27 cellular contexts compared by ENCODE assay signal in genomic region chr7:100951888-100952560, GRCh38. TPM values are rescaled to one million over a fixed set of nuclear protein-coding genes. Genes with fewer than 3 reads are reported as not detected.
DNase-seq lines count a peak whose midpoint lies in the region; ATAC-seq and TF ChIP-seq lines count a peak whose summit lies in the region.
"Had no signal": no experiment of that assay in that cellular context is flagged by ENCODE, and none has a peak within 500 bp of the region (broad histone marks: within the 10 kb centered on the region; RNA-seq: fewer than 3 reads in every experiment).

No MANE protein-coding gene starts in this region.

- H3K4me3 ChIP-seq in naive thymus-derived CD4-positive, alpha-beta T cell (ENCODE audit: low read length), result no peak overlapping the region
- H3K4me3 ChIP-seq in aorta (ENCODE audit: low read length in 2 of 2), result no peak overlapping the region
- H3K4me3 ChIP-seq: body of pancreas, esophagus muscularis mucosa, left ventricle myocardium inferior, transverse colon had no signal

- H3K27ac ChIP-seq in naive thymus-derived CD4-positive, alpha-beta T cell (ENCODE audit: low read depth, low read length), result no peak overlapping the region
- no peak overlapping the region for H3K27ac ChIP-seq in aorta (ENCODE audit: low read depth in 1 of 2, low read length in 2 of 2)
- H3K27ac ChIP-seq: body of pancreas, C4-2B, esophagus muscularis mucosa, heart left ventricle, left ventricle myocardium inferior, transverse colon had no signal

- no peaks in the 10 kb centered on the region for H3K4me1 ChIP-seq in naive thymus-derived CD4-positive, alpha-beta T cell (ENCODE audit: control insufficient read depth in 2 of 2, insufficient read depth in 2 of 2, low read length in 2 of 2)
- H3K4me1 ChIP-seq in aorta (ENCODE audit: control insufficient read depth in 1 of 2, insufficient read depth in 2 of 2, low read length in 2 of 2), result no peaks in the 10 kb centered on the region
- H3K4me1 ChIP-seq: body of pancreas, esophagus muscularis mucosa, heart left ventricle, left ventricle myocardium inferior had no signal

- no peak for DNase-seq in activated naive CD8-positive, alpha-beta T cell treated with anti-CD3 and anti-CD28 coated beads, Interleukin-2, amount 50 U/mL, for 24 hours
- DNase-seq in activated naive CD8-positive, alpha-beta T cell treated with anti-CD3 and anti-CD28 coated beads for 36 hours, result no peak
- DNase-seq in activated CD8-positive, alpha-beta T cell treated with anti-CD3 and anti-CD28 coated beads, Interleukin-2, amount 10 ng/mL, durations not matched to agents 7 days and 5 days, result no peak
- DNase-seq in naive thymus-derived CD4-positive, alpha-beta T cell, result no peak
- DNase-seq in aorta (no peak), endothelial cell (ENCODE audit: low spot score) (no peak)
- DNase-seq: activated CD4-positive, alpha-beta T cell treated with anti-CD3 and anti-CD28 coated beads for 1 hour; activated gamma-delta T cell; body of pancreas; COR-L47; foreskin fibroblast; heart left ventricle; IMR-90; left ventricle myocardium inferior; NCI-H1694; NCI-H2171; NCI-H82; right cardiac atrium; SIG-M5; transverse colon had no signal

- H3K36me3 Mint-ChIP-seq in activated naive CD8-positive, alpha-beta T cell treated with anti-CD3 and anti-CD28 coated beads, Interleukin-2, amount 50 U/mL, for 24 hours (ENCODE audit: low read depth), result no peaks in the 10 kb centered on the region
- no peaks in the 10 kb centered on the region for H3K36me3 Mint-ChIP-seq in activated naive CD8-positive, alpha-beta T cell treated with anti-CD3 and anti-CD28 coated beads for 36 hours
- no peaks in the 10 kb centered on the region for H3K36me3 Mint-ChIP-seq in activated CD8-positive, alpha-beta T cell treated with anti-CD3 and anti-CD28 coated beads, Interleukin-2, amount 10 ng/mL, durations not matched to agents 7 days and 5 days (ENCODE audit: low read depth)
- no peaks in the 10 kb centered on the region for H3K36me3 Mint-ChIP-seq in naive thymus-derived CD4-positive, alpha-beta T cell
- H3K36me3 Mint-ChIP-seq in endothelial cell (ENCODE audit: low read depth, unreplicated experiment), result no peaks in the 10 kb centered on the region

- CTCF ChIA-PET in activated CD8-positive, alpha-beta T cell treated with anti-CD3 and anti-CD28 coated beads, Interleukin-2, amount 10 ng/mL, durations not matched to agents 7 days and 5 days (lab: Charles Lee), result no interaction called here
- CTCF ChIA-PET in naive thymus-derived CD4-positive, alpha-beta T cell (lab: Charles Lee), result no interaction called here

- H3K36me3 ChIP-seq in naive thymus-derived CD4-positive, alpha-beta T cell (ENCODE audit: control insufficient read depth in 2 of 3, insufficient read depth in 3 of 3, low read length in 3 of 3), result no peaks in the 10 kb centered on the region
- no peaks in the 10 kb centered on the region for H3K36me3 ChIP-seq in aorta (ENCODE audit: control insufficient read depth in 1 of 2, insufficient read depth in 2 of 2, low read length in 1 of 2)
- H3K36me3 ChIP-seq: esophagus muscularis mucosa, heart left ventricle, left ventricle myocardium inferior, transverse colon had no signal

- intact Hi-C loops in naive thymus-derived CD4-positive, alpha-beta T cell (cut with micrococcal nuclease), result no loop called here
- intact Hi-C loops in aorta (cut with DNase I), result no loop called here

- no peaks in the 10 kb centered on the region for H3K9me3 ChIP-seq in naive thymus-derived CD4-positive, alpha-beta T cell (ENCODE audit: control insufficient read depth in 2 of 3, low read length in 3 of 3)
- H3K9me3 ChIP-seq in aorta (ENCODE audit: control insufficient read depth, low read length), result no peaks in the 10 kb centered on the region
- H3K9me3 ChIP-seq: body of pancreas, heart left ventricle, left ventricle myocardium inferior, transverse colon had no signal

- no peak for TF ChIP-seq CTCF in endothelial cell (IDR thresholded peaks at IDR 0.05; ENCODE audit: unreplicated experiment)

- POLR2A ChIA-PET in activated CD8-positive, alpha-beta T cell treated with anti-CD3 and anti-CD28 coated beads, Interleukin-2, amount 10 ng/mL, durations not matched to agents 7 days and 5 days (lab: Charles Lee), result no interaction called here
- POLR2A ChIA-PET in naive thymus-derived CD4-positive, alpha-beta T cell (lab: Charles Lee), result no interaction called here

- no peaks in the 10 kb centered on the region for H3K27me3 ChIP-seq in naive thymus-derived CD4-positive, alpha-beta T cell (ENCODE audit: control insufficient read depth in 2 of 2, insufficient read depth in 2 of 2, low read length in 2 of 2)
- no peaks in the 10 kb centered on the region for H3K27me3 ChIP-seq in aorta (ENCODE audit: control insufficient read depth in 1 of 2, insufficient read depth in 2 of 2, low read length in 1 of 2)
- H3K27me3 ChIP-seq: body of pancreas had no signal

- H3K9me3 Mint-ChIP-seq in activated naive CD8-positive, alpha-beta T cell treated with anti-CD3 and anti-CD28 coated beads, Interleukin-2, amount 50 U/mL, for 24 hours, result no peaks in the 10 kb centered on the region
- H3K9me3 Mint-ChIP-seq in activated naive CD8-positive, alpha-beta T cell treated with anti-CD3 and anti-CD28 coated beads for 36 hours, result no peaks in the 10 kb centered on the region
- no peaks in the 10 kb centered on the region for H3K9me3 Mint-ChIP-seq in activated CD8-positive, alpha-beta T cell treated with anti-CD3 and anti-CD28 coated beads, Interleukin-2, amount 10 ng/mL, durations not matched to agents 7 days and 5 days (ENCODE audit: insufficient read depth)
- no peaks in the 10 kb centered on the region for H3K9me3 Mint-ChIP-seq in naive thymus-derived CD4-positive, alpha-beta T cell
- H3K9me3 Mint-ChIP-seq in endothelial cell (ENCODE audit: unreplicated experiment), result no peaks in the 10 kb centered on the region
- H3K9me3 Mint-ChIP-seq: dendritic cell treated with granulocyte-macrophage colony-stimulating factor and Interleukin-4, amounts not matched to agents 40 ng/mL and 50 ng/mL, for 4 days; endodermal cell; T-helper 2 cell treated with Interferon-gamma antibody and Interleukin-4, amounts not matched to agents 5 μg/mL and 100 μg/mL, for 36 hours had no signal

- peak; percentile 25 for ATAC-seq in activated naive CD8-positive, alpha-beta T cell treated with anti-CD3 and anti-CD28 coated beads, Interleukin-2, amount 50 U/mL, for 24 hours
- ATAC-seq in activated CD8-positive, alpha-beta T cell treated with anti-CD3 and anti-CD28 coated beads, Interleukin-2, amount 10 ng/mL, durations not matched to agents 7 days and 5 days, result peak; percentile 13
- peak; percentile 6 for ATAC-seq in naive thymus-derived CD4-positive, alpha-beta T cell
- ATAC-seq in aorta (ENCODE audit: low FRiP score) (peak; percentile 23), HG03520 (IDR thresholded peaks at IDR 0.05; ENCODE audit: unreplicated experiment) (no peak)
- ATAC-seq: body of pancreas, right cardiac atrium had no signal

- WGBS in aorta, 2 donors, result 67 to 72% methylated on average over 15 of the region's 15 CpGs

- no peak overlapping the region for H3K27ac Mint-ChIP-seq in activated naive CD8-positive, alpha-beta T cell treated with anti-CD3 and anti-CD28 coated beads, Interleukin-2, amount 50 U/mL, for 24 hours
- no peak overlapping the region for H3K27ac Mint-ChIP-seq in activated naive CD8-positive, alpha-beta T cell treated with anti-CD3 and anti-CD28 coated beads for 36 hours
- H3K27ac Mint-ChIP-seq in activated CD8-positive, alpha-beta T cell treated with anti-CD3 and anti-CD28 coated beads, Interleukin-2, amount 10 ng/mL, durations not matched to agents 7 days and 5 days, result no peak overlapping the region
- no peak overlapping the region for H3K27ac Mint-ChIP-seq in naive thymus-derived CD4-positive, alpha-beta T cell
- no peak overlapping the region for H3K27ac Mint-ChIP-seq in endothelial cell (ENCODE audit: unreplicated experiment)
- H3K27ac Mint-ChIP-seq: dendritic cell treated with granulocyte-macrophage colony-stimulating factor and Interleukin-4, amounts not matched to agents 40 ng/mL and 50 ng/mL, for 4 days; endodermal cell; T-helper 2 cell treated with Interferon-gamma antibody and Interleukin-4, amounts not matched to agents 5 μg/mL and 100 μg/mL, for 36 hours had no signal

- no peaks in the 10 kb centered on the region for H3K4me1 Mint-ChIP-seq in activated naive CD8-positive, alpha-beta T cell treated with anti-CD3 and anti-CD28 coated beads, Interleukin-2, amount 50 U/mL, for 24 hours
- no peaks in the 10 kb centered on the region for H3K4me1 Mint-ChIP-seq in activated naive CD8-positive, alpha-beta T cell treated with anti-CD3 and anti-CD28 coated beads for 36 hours
- no peaks in the 10 kb centered on the region for H3K4me1 Mint-ChIP-seq in activated CD8-positive, alpha-beta T cell treated with anti-CD3 and anti-CD28 coated beads, Interleukin-2, amount 10 ng/mL, durations not matched to agents 7 days and 5 days (ENCODE audit: low read depth)
- peaks cover 0 to 6% (median 0%) of the 10 kb centered on the region in 7 donors for H3K4me1 Mint-ChIP-seq in naive thymus-derived CD4-positive, alpha-beta T cell
- peaks cover 2% of the 10 kb centered on the region for H3K4me1 Mint-ChIP-seq in endothelial cell (ENCODE audit: unreplicated experiment)

- no peak overlapping the region for H3K4me3 Mint-ChIP-seq in activated naive CD8-positive, alpha-beta T cell treated with anti-CD3 and anti-CD28 coated beads, Interleukin-2, amount 50 U/mL, for 24 hours
- no peak overlapping the region for H3K4me3 Mint-ChIP-seq in activated naive CD8-positive, alpha-beta T cell treated with anti-CD3 and anti-CD28 coated beads for 36 hours
- H3K4me3 Mint-ChIP-seq in activated CD8-positive, alpha-beta T cell treated with anti-CD3 and anti-CD28 coated beads, Interleukin-2, amount 10 ng/mL, durations not matched to agents 7 days and 5 days, result no peak overlapping the region
- H3K4me3 Mint-ChIP-seq in naive thymus-derived CD4-positive, alpha-beta T cell, result no peak overlapping the region
- H3K4me3 Mint-ChIP-seq in endothelial cell (ENCODE audit: unreplicated experiment), result no peak overlapping the region
- H3K4me3 Mint-ChIP-seq: dendritic cell treated with granulocyte-macrophage colony-stimulating factor and Interleukin-4, amounts not matched to agents 40 ng/mL and 50 ng/mL, for 4 days; endodermal cell; T-helper 2 cell treated with Interferon-gamma antibody and Interleukin-4, amounts not matched to agents 5 μg/mL and 100 μg/mL, for 36 hours had no signal

- peaks cover 15% of the 10 kb centered on the region for H3K27me3 Mint-ChIP-seq in activated naive CD8-positive, alpha-beta T cell treated with anti-CD3 and anti-CD28 coated beads, Interleukin-2, amount 50 U/mL, for 24 hours
- H3K27me3 Mint-ChIP-seq in activated naive CD8-positive, alpha-beta T cell treated with anti-CD3 and anti-CD28 coated beads for 36 hours, result peaks cover 12% of the 10 kb centered on the region
- H3K27me3 Mint-ChIP-seq in activated CD8-positive, alpha-beta T cell treated with anti-CD3 and anti-CD28 coated beads, Interleukin-2, amount 10 ng/mL, durations not matched to agents 7 days and 5 days (ENCODE audit: low read depth), result peaks cover 9% of the 10 kb centered on the region
- H3K27me3 Mint-ChIP-seq in naive thymus-derived CD4-positive, alpha-beta T cell, result peaks cover 8 to 17% (median 12%) of the 10 kb centered on the region in 5 donors
- H3K27me3 Mint-ChIP-seq in endothelial cell (ENCODE audit: unreplicated experiment), result peaks cover 3% of the 10 kb centered on the region

RNA-seq across cellular contexts. Expression of gene MUC3A, which starts 2.7 kb away (rescaled TPM):
- total RNA-seq in activated naive CD8-positive, alpha-beta T cell treated with anti-CD3 and anti-CD28 coated beads for 36 hours, result not detected
- not detected for total RNA-seq in activated CD8-positive, alpha-beta T cell treated with anti-CD3 and anti-CD28 coated beads, Interleukin-2, amount 10 ng/mL, durations not matched to agents 7 days and 5 days
- total RNA-seq in naive thymus-derived CD4-positive, alpha-beta T cell, result not detected
- polyA plus RNA-seq in naive thymus-derived CD4-positive, alpha-beta T cell, result not detected
- total RNA-seq in aorta (under 1 TPM; 0.39 to 0.45 TPM), endothelial cell (ENCODE audit: unreplicated experiment) (3.4 TPM)
- 1 to 10 TPM in 1 of 2 donors, not detected in 1; 5.5 TPM for polyA plus RNA-seq in aorta
- total RNA-seq: IMR-90, NCI-H460 had no signal

RNA-seq across cellular contexts. Expression of gene MUC12, which starts 17.3 kb away (rescaled TPM):
- total RNA-seq in activated naive CD8-positive, alpha-beta T cell treated with anti-CD3 and anti-CD28 coated beads for 36 hours, result under 1 TPM in 1 of 2 experiments, not detected in 1; 0.66 TPM
- total RNA-seq in activated CD8-positive, alpha-beta T cell treated with anti-CD3 and anti-CD28 coated beads, Interleukin-2, amount 10 ng/mL, durations not matched to agents 7 days and 5 days, result not detected
- not detected for total RNA-seq in naive thymus-derived CD4-positive, alpha-beta T cell
- not detected for polyA plus RNA-seq in naive thymus-derived CD4-positive, alpha-beta T cell
- total RNA-seq in aorta (under 1 TPM; 0.24 to 0.88 TPM), endothelial cell (ENCODE audit: unreplicated experiment) (1.3 TPM)
- polyA plus RNA-seq in aorta, result 10 to 100 TPM in 1 of 2 donors, 1 to 10 TPM in 1; 2.6 to 13.1 TPM
- total RNA-seq: body of pancreas, IMR-90, right cardiac atrium had no signal

RNA-seq across cellular contexts. Expression of gene ACHE, which starts 56.3 kb away (rescaled TPM):
- under 1 TPM in 1 of 2 experiments, not detected in 1; 0.14 TPM for total RNA-seq in activated naive CD8-positive, alpha-beta T cell treated with anti-CD3 and anti-CD28 coated beads for 36 hours
- total RNA-seq in activated CD8-positive, alpha-beta T cell treated with anti-CD3 and anti-CD28 coated beads, Interleukin-2, amount 10 ng/mL, durations not matched to agents 7 days and 5 days, result not detected
- total RNA-seq in naive thymus-derived CD4-positive, alpha-beta T cell, result under 1 TPM in 3 of 5 experiments, not detected in 2; 0.11 to 0.32 (median 0.22) TPM
- polyA plus RNA-seq in naive thymus-derived CD4-positive, alpha-beta T cell, result not detected
- total RNA-seq in aorta, result 1 to 10 TPM; 2.0 to 2.6 TPM
- 1 to 10 TPM; 1.0 to 1.1 TPM for polyA plus RNA-seq in aorta
- 3.0 TPM for total RNA-seq in endothelial cell (ENCODE audit: unreplicated experiment)
- total RNA-seq: IMR-90 had no signal
